ENCODE assay signal across 22 cellular contexts in genomic region chr11:134454146-134454690, GRCh38. TPM values are rescaled to one million over a fixed set of nuclear protein-coding genes. Genes with fewer than 3 reads are reported as not detected.
DNase-seq lines count a peak whose midpoint lies in the region; TF ChIP-seq lines count a peak whose summit lies in the region.
"Had no signal": no experiment of that assay in that cellular context is flagged by ENCODE, and none has a peak within 500 bp of the region (broad histone marks: within the 10 kb centered on the region; RNA-seq: fewer than 3 reads in every experiment).

No MANE protein-coding gene starts in this region.

- no peaks in the 10 kb centered on the region for H4K20me1 ChIP-seq in osteoblast (ENCODE audit: insufficient read depth, low read length)
- H4K20me1 ChIP-seq: BLaER1 treated with 17β-estradiol and CSF1 and Interleukin-3, amounts not matched to agents 10 nM and 100 nM had no signal

- intact Hi-C loops in lower leg skin (cut with DNase I; ENCODE audit: low total_unique reads) = no loop called here

- no peak overlapping the region for H4K8ac ChIP-seq in mesendoderm (ENCODE audit: low read depth, low read length)

- H3K4me3 ChIP-seq in osteoblast (ENCODE audit: insufficient read depth, low read length) (no peak overlapping the region), lower leg skin (ENCODE audit: low read depth, poor library complexity, severe bottlenecking) (no peak overlapping the region), mesendoderm (ENCODE audit: low read length) (no peak overlapping the region)
- H3K4me3 ChIP-seq: BLaER1 treated with 17β-estradiol and CSF1 and Interleukin-3, amounts not matched to agents 10 nM and 100 nM; GM23338 had no signal

- 90 to 91% methylated on average over 6 of the region's 6 CpGs for WGBS in lower leg skin, 2 donors
- WGBS in mesendoderm (ENCODE audit: extremely low coverage, insufficient coverage, low lambda C conversion rate) = no CpG with 5 or more reads among the region's 6 CpGs

- H3K4me2 ChIP-seq in osteoblast (ENCODE audit: insufficient read depth, low read length) = no peak overlapping the region
- H3K4me2 ChIP-seq in mesendoderm (ENCODE audit: low read length) = no peak overlapping the region
- H3K4me2 ChIP-seq: BLaER1 treated with 17β-estradiol and CSF1 and Interleukin-3, amounts not matched to agents 10 nM and 100 nM; GM23338 had no signal

- H3K27ac ChIP-seq in angular gyrus (ENCODE audit: low read depth, low read length) = peak overlapping the region; percentile 81
- peak overlapping the region; percentile 85 for H3K27ac ChIP-seq in cingulate gyrus (ENCODE audit: low read depth, low read length)
- H3K27ac ChIP-seq in osteoblast (ENCODE audit: low read depth, low read length) = no peak overlapping the region
- peak overlapping the region; percentile 6 for H3K27ac ChIP-seq in substantia nigra (ENCODE audit: low read depth, low read length, poor library complexity, severe bottlenecking)
- H3K27ac ChIP-seq in mesendoderm (ENCODE audit: low read depth, low read length) = no peak overlapping the region
- H3K27ac ChIP-seq: 22Rv1; BLaER1 treated with 17β-estradiol and CSF1 and Interleukin-3, amounts not matched to agents 10 nM and 100 nM had no signal

- H3K27me3 Mint-ChIP-seq in activated CD4-positive, alpha-beta T cell treated with anti-CD3 and anti-CD28 coated beads, Interleukin-2, amount 10 ng/mL, durations not matched to agents 7 days and 5 days = no peaks in the 10 kb centered on the region

- H3K27me3 ChIP-seq in osteoblast (ENCODE audit: insufficient read depth, low read length) (no peaks in the 10 kb centered on the region), mesendoderm (ENCODE audit: insufficient read depth, low read length, poor library complexity) (no peaks in the 10 kb centered on the region)
- H3K27me3 ChIP-seq: BE2C; BLaER1 treated with 17β-estradiol and CSF1 and Interleukin-3, amounts not matched to agents 10 nM and 100 nM had no signal

- H3K4ac ChIP-seq in mesendoderm (ENCODE audit: low read depth, low read length) = no peak overlapping the region

- H3K36me3 Mint-ChIP-seq in activated CD4-positive, alpha-beta T cell treated with anti-CD3 and anti-CD28 coated beads, Interleukin-2, amount 10 ng/mL, durations not matched to agents 7 days and 5 days (ENCODE audit: low read depth) = no peaks in the 10 kb centered on the region
- H3K36me3 Mint-ChIP-seq: CD14-positive monocyte; CD8-positive, alpha-beta memory T cell had no signal

- POLR2A ChIA-PET in activated CD4-positive, alpha-beta T cell treated with anti-CD3 and anti-CD28 coated beads, Interleukin-2, amount 10 ng/mL, durations not matched to agents 7 days and 5 days (lab: Charles Lee) = no interaction called here

- H3K79me1 ChIP-seq in mesendoderm (ENCODE audit: low read length) = no peaks in the 10 kb centered on the region

- H3K4me1 ChIP-seq in osteoblast (ENCODE audit: insufficient read depth, low read length) = no peaks in the 10 kb centered on the region
- no peaks in the 10 kb centered on the region for H3K4me1 ChIP-seq in mesendoderm (ENCODE audit: control insufficient read depth, low read depth, low read length)
- H3K4me1 ChIP-seq: BE2C had no signal

- no peak overlapping the region for H2AK5ac ChIP-seq in mesendoderm (ENCODE audit: low read length)

- no peak overlapping the region for H3K56ac ChIP-seq in mesendoderm (ENCODE audit: low read length)

- H3K4me3 Mint-ChIP-seq in activated CD4-positive, alpha-beta T cell treated with anti-CD3 and anti-CD28 coated beads, Interleukin-2, amount 10 ng/mL, durations not matched to agents 7 days and 5 days = no peak overlapping the region
- H3K4me3 Mint-ChIP-seq: CD14-positive monocyte; CD4-positive, alpha-beta T cell; CD8-positive, alpha-beta memory T cell; GM23338; H9 had no signal

- no peak overlapping the region for H3K18ac ChIP-seq in mesendoderm (ENCODE audit: low read length)

- CTCF ChIA-PET in activated CD4-positive, alpha-beta T cell treated with anti-CD3 and anti-CD28 coated beads, Interleukin-2, amount 10 ng/mL, durations not matched to agents 7 days and 5 days (lab: Charles Lee) = interaction anchor here (1.5 kb wide), 1 partner anchor 12 kb away, joined by 3 read pairs; no protein-coding TSS in a partner anchor

- no peak overlapping the region for H2BK5ac ChIP-seq in mesendoderm (ENCODE audit: low read length)

- no peaks in the 10 kb centered on the region for H3K36me3 ChIP-seq in osteoblast (ENCODE audit: insufficient read depth, low read length)
- no peaks in the 10 kb centered on the region for H3K36me3 ChIP-seq in mesendoderm (ENCODE audit: control insufficient read depth, insufficient read depth, low read length)
- H3K36me3 ChIP-seq: BE2C had no signal

- H3K79me2 ChIP-seq in osteoblast (ENCODE audit: insufficient read depth, low read length) (no peaks in the 10 kb centered on the region), mesendoderm (ENCODE audit: control insufficient read depth, insufficient read depth, low read length) (no peaks in the 10 kb centered on the region)

- H3K9me3 Mint-ChIP-seq in activated CD4-positive, alpha-beta T cell treated with anti-CD3 and anti-CD28 coated beads, Interleukin-2, amount 10 ng/mL, durations not matched to agents 7 days and 5 days = peaks cover 9% of the 10 kb centered on the region
- H3K9me3 Mint-ChIP-seq: GM23338 had no signal

- H3K27ac Mint-ChIP-seq in activated CD4-positive, alpha-beta T cell treated with anti-CD3 and anti-CD28 coated beads, Interleukin-2, amount 10 ng/mL, durations not matched to agents 7 days and 5 days = no peak overlapping the region
- H3K27ac Mint-ChIP-seq: CD14-positive monocyte; CD4-positive, alpha-beta T cell; CD8-positive, alpha-beta memory T cell; GM23338; H9 had no signal

- TF ChIP-seq POLR2A in lower leg skin (IDR thresholded peaks at IDR 0.05) = no peak

- no peak overlapping the region for H2BK120ac ChIP-seq in mesendoderm (ENCODE audit: low read depth, low read length)

- H3K23ac ChIP-seq in mesendoderm (ENCODE audit: low read length) = no peak overlapping the region

- H4K5ac ChIP-seq in mesendoderm (ENCODE audit: low read length) = no peak overlapping the region

- no peak overlapping the region for H3K9ac ChIP-seq in mesendoderm (ENCODE audit: low read length)
- H3K9ac ChIP-seq: BLaER1 treated with 17β-estradiol and CSF1 and Interleukin-3, amounts not matched to agents 10 nM and 100 nM had no signal

- TF ChIP-seq CTCF in osteoblast (IDR thresholded peaks at IDR 0.05; ENCODE audit: extremely low read depth, low read depth, low read length) = no peak
- TF ChIP-seq CTCF in lower leg skin (IDR thresholded peaks at IDR 0.05) = no peak

- no peak overlapping the region for H2BK15ac ChIP-seq in mesendoderm (replicated peaks; ENCODE audit: low read depth)

- no peak overlapping the region for H2AFZ ChIP-seq in osteoblast (ENCODE audit: low read length)
- H2AFZ ChIP-seq: GM23338 had no signal

- peak; percentile 17 for DNase-seq in osteoblast (ENCODE audit: insufficient read length, low spot score, missing footprints)
- no peak for DNase-seq in substantia nigra (lab: John Stamatoyannopoulos, UW)
- DNase-seq in lower leg skin (ENCODE audit: low spot score in 2 of 2) = no peak
- DNase-seq in activated CD4-positive, alpha-beta T cell treated with anti-CD3 and anti-CD28 coated beads, Interleukin-2, amount 10 ng/mL, durations not matched to agents 7 days and 5 days = no peak
- DNase-seq in mesendoderm = no peak
- DNase-seq in GM03348 (ENCODE audit: low spot score) = no peak
- DNase-seq: AML-193; CD4-positive, alpha-beta T cell; CD8-positive, alpha-beta memory T cell; DMS 273 treated with DMSO at 0.1 percent for 48 hours; DMS79; EL; GDM1; H9 had no signal

- H3K9me3 ChIP-seq in osteoblast (ENCODE audit: low read depth, low read length) = no peaks in the 10 kb centered on the region
- H3K9me3 ChIP-seq: BE2C had no signal

- H3K4me1 Mint-ChIP-seq in activated CD4-positive, alpha-beta T cell treated with anti-CD3 and anti-CD28 coated beads, Interleukin-2, amount 10 ng/mL, durations not matched to agents 7 days and 5 days = no peaks in the 10 kb centered on the region
- H3K4me1 Mint-ChIP-seq: CD14-positive monocyte; CD8-positive, alpha-beta memory T cell had no signal

RNA-seq across cellular contexts. Expression of gene B3GAT1, which starts 42.2 kb away (rescaled TPM):
- not detected in 2 replicates for total RNA-seq in osteoblast
- total RNA-seq in lower leg skin = under 1 TPM in 3 of 4 donors, not detected in 1; 0.13 to 0.58 (median 0.44) TPM
- total RNA-seq in activated CD4-positive, alpha-beta T cell treated with anti-CD3 and anti-CD28 coated beads, Interleukin-2, amount 10 ng/mL, durations not matched to agents 7 days and 5 days = 1 to 10 TPM; 1.4 to 1.6 TPM
- polyA plus RNA-seq in mesendoderm (2013, experiment 1 of 2) = 9.3 TPM
- 9.6 TPM for polyA plus RNA-seq in mesendoderm (2013, experiment 2 of 2)
- polyA plus RNA-seq: AG04450, CD14-positive monocyte had no signal

Comparison
In these comparisons a context has a peak if more than half of its experiments do, and no peak if none do; other contexts are left out.
1. H3K27ac ChIP-seq: peak in angular gyrus (single experiment), cingulate gyrus (single experiment) and substantia nigra (single experiment); none in osteoblast (single experiment) and mesendoderm (single experiment).